Comparison of ENCODE assay signal across 9 cellular contexts in the genomic region with DNA sequence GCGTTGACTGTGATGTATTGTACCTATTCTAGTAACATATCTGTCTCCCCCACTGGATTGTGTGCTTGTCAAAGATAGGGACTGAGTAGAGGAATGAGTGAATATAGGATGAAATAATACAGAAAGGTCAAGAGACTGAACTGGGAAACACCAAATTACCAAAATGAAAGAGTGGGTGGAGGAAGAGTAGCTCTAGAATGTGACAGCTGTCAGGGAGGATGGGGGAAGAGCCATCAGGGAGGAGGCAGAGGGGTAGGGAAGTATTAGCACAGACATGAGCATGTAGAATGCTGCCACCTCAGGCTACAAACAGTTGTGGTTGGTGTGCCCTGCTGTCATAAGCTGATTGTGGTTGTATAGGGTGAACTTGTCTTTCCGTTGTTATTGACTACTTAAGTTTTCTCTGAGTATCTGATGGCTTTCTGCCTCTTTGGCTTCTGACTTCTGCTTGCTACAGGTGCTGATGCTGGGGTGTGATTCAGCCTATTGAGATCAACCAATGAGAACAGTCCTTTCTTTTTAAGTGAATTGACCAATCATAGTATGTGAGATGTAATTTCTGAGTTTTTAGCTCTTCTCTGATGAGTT. TPM values are rescaled to one million over a fixed set of nuclear protein-coding genes. Genes with fewer than 3 reads are reported as not detected.
A peak's percentile ranks its signal among the peaks of the same experiment; 100 is the strongest.
DNase-seq lines count a peak whose midpoint lies in the region; ATAC-seq and TF ChIP-seq lines count a peak whose summit lies in the region.
"Had no signal": no experiment of that assay in that cellular context is flagged by ENCODE, and none has a peak within 500 bp of the region (broad histone marks: within the 10 kb centered on the region; RNA-seq: fewer than 3 reads in every experiment).

No MANE protein-coding gene starts in this region.

- TF ChIP-seq POLR2A in transverse colon (IDR thresholded peaks at IDR 0.05): no peak

- H3K4me3 ChIP-seq in OCI-LY1 (ENCODE audit: low read depth, low read length, poor library complexity, severe bottlenecking) (no peak overlapping the region), transverse colon (no peak overlapping the region)
- H3K4me3 ChIP-seq: SJCRH30 had no signal

- no peaks in the 10 kb centered on the region for H3K9me3 Mint-ChIP-seq in activated T-cell treated with anti-CD3 and anti-CD28 coated beads, Interleukin-2, amount 50 U/mL, for 72 hours
- H3K9me3 Mint-ChIP-seq in natural killer cell: no peaks in the 10 kb centered on the region

- H3K27ac ChIP-seq in OCI-LY1 (ENCODE audit: low read depth, low read length, poor library complexity, severe bottlenecking) (no peak overlapping the region), transverse colon (no peak overlapping the region)
- H3K27ac ChIP-seq: SJCRH30 had no signal

- no peak overlapping the region for H2AFZ ChIP-seq in OCI-LY1 (ENCODE audit: low read length)

- no peak overlapping the region; the same call in 1 of the 2 replicates for H3K9ac ChIP-seq in OCI-LY1 (ENCODE audit: low read length)

- TF ChIP-seq CTCF in OCI-LY1 (IDR thresholded peaks at IDR 0.05; ENCODE audit: low read length) (no peak), natural killer cell (IDR thresholded peaks at IDR 0.05) (no peak), transverse colon (IDR thresholded peaks at IDR 0.05) (no peak)

- in situ Hi-C loops in transverse colon (cut with MboI; ENCODE audit: low pct_ligation_motif_present in 1 of 4, low pct_unique_long_range_greater_than_20kb in 1 of 4, low sequenced_read_pairs in 3 of 4): loop anchor here in 1 of 4 donors (25.0 kb wide), 1 partner anchor 197 kb away; a partner anchor contains a TSS

- peak overlapping the region; percentile 25 for H3K27ac Mint-ChIP-seq in activated T-cell treated with anti-CD3 and anti-CD28 coated beads, Interleukin-2, amount 50 U/mL, for 72 hours
- H3K27ac Mint-ChIP-seq in natural killer cell: peak overlapping the region in 1 of 2 donors; percentile 92

- ATAC-seq in GM18520 (IDR thresholded peaks at IDR 0.05; ENCODE audit: unreplicated experiment) (peak; percentile 31), HG02852 (IDR thresholded peaks at IDR 0.05; ENCODE audit: unreplicated experiment) (peak; percentile 50), natural killer cell (peak; percentile 73 to 88 (median 79))
- ATAC-seq in activated T-cell treated with anti-CD3 and anti-CD28 coated beads, Interleukin-2, amount 50 U/mL, for 72 hours (replicated peaks in 1 of 2): peak; percentile 83

- TF ChIP-seq EP300 in transverse colon (IDR thresholded peaks at IDR 0.05; ENCODE audit: low read depth): no peak

- no peaks in the 10 kb centered on the region for H3K36me3 ChIP-seq in OCI-LY1 (ENCODE audit: insufficient read depth, low read length)
- no peaks in the 10 kb centered on the region for H3K36me3 ChIP-seq in transverse colon
- H3K36me3 ChIP-seq: SJCRH30 had no signal

- no peaks in the 10 kb centered on the region for H3K27me3 Mint-ChIP-seq in activated T-cell treated with anti-CD3 and anti-CD28 coated beads, Interleukin-2, amount 50 U/mL, for 72 hours (ENCODE audit: low read depth)
- H3K27me3 Mint-ChIP-seq in natural killer cell (ENCODE audit: low read depth in 2 of 2): no peaks in the 10 kb centered on the region

- H3K4me1 Mint-ChIP-seq in activated T-cell treated with anti-CD3 and anti-CD28 coated beads, Interleukin-2, amount 50 U/mL, for 72 hours (ENCODE audit: low read depth): peaks cover 53% of the 10 kb centered on the region
- H3K4me1 Mint-ChIP-seq in natural killer cell: peaks cover 36 to 50% of the 10 kb centered on the region in 2 donors

- H3K9me3 ChIP-seq in OCI-LY1 (ENCODE audit: low read length) (no peaks in the 10 kb centered on the region), transverse colon (no peaks in the 10 kb centered on the region)
- H3K9me3 ChIP-seq: SJCRH30 had no signal

- H3K27me3 ChIP-seq in OCI-LY1 (ENCODE audit: insufficient read depth, low read length): no peaks in the 10 kb centered on the region
- H3K27me3 ChIP-seq in transverse colon: no peaks in the 10 kb centered on the region
- H3K27me3 ChIP-seq: SJCRH30 had no signal

- WGBS in transverse colon (ENCODE audit: low coverage in 1 of 2), 2 donors: 51 to 61% methylated on average over 2 of the region's 2 CpGs

- peak overlapping the region; percentile 12; the same call in 1 of the 2 replicates for H3K4me2 ChIP-seq in OCI-LY1 (ENCODE audit: low read length)

- DNase-seq in activated T-cell treated with anti-CD3 and anti-CD28 coated beads, Interleukin-2, amount 50 U/mL, for 72 hours: peak; percentile 62 to 70
- DNase-seq in natural killer cell (peak; percentile 61), 8988T (no peak), transverse colon (no peak), NCI-H187 treated with DMSO at 0.1 percent for 48 hours (lab: John Stamatoyannopoulos, UW) (no peak)

- H3F3A ChIP-seq in OCI-LY1 (ENCODE audit: insufficient read depth, low read length): no peaks in the 10 kb centered on the region

- H3K4me1 ChIP-seq in OCI-LY1 (ENCODE audit: insufficient read depth, low read length, severe bottlenecking) (peaks cover 38% of the 10 kb centered on the region), transverse colon (peaks cover 15 to 49% (median 34%) of the 10 kb centered on the region in 4 donors)
- H3K4me1 ChIP-seq: SJCRH30 had no signal

- peaks cover 44% of the 10 kb centered on the region for H3K79me2 ChIP-seq in OCI-LY1 (ENCODE audit: insufficient read depth, low read length)

- peaks cover 0 to 4% of the 10 kb centered on the region in 2 donors for H3K36me3 Mint-ChIP-seq in activated T-cell treated with anti-CD3 and anti-CD28 coated beads, Interleukin-2, amount 50 U/mL, for 72 hours (ENCODE audit: insufficient read depth in 2 of 2)
- peaks cover 10% of the 10 kb centered on the region for H3K36me3 Mint-ChIP-seq in natural killer cell

- no peaks in the 10 kb centered on the region for H4K20me1 ChIP-seq in OCI-LY1 (ENCODE audit: insufficient read depth, low read length)

- H3K4me3 Mint-ChIP-seq in activated T-cell treated with anti-CD3 and anti-CD28 coated beads, Interleukin-2, amount 50 U/mL, for 72 hours: peak overlapping the region; percentile 55 to 75
- peak overlapping the region; percentile 72 for H3K4me3 Mint-ChIP-seq in natural killer cell

- intact Hi-C loops in natural killer cell (cut with micrococcal nuclease) (loop anchor here (1.0 to 5.0 kb wide), 5 partner anchors 8 to 195 kb away; a partner anchor contains a TSS), transverse colon (cut with DNase I; ENCODE audit: low total_unique reads) (no loop called here)

- H3K9me2 ChIP-seq in OCI-LY1 (ENCODE audit: low read depth, low read length): no peaks in the 10 kb centered on the region

RNA-seq across cellular contexts. Expression of a gene that starts 5.6 kb away (rescaled TPM):
- 10 to 100 TPM; 93.7 to 99.1 TPM for total RNA-seq in activated T-cell treated with anti-CD3 and anti-CD28 coated beads, Interleukin-2, amount 50 U/mL, for 72 hours
- 100 to 1,000 TPM; 125 to 158 (median 146) TPM for total RNA-seq in natural killer cell
- total RNA-seq in transverse colon: 10 to 100 TPM; 20.9 to 45.6 (median 33.7) TPM

Comparison
In these comparisons a context has a peak if more than half of its experiments do, and no peak if none do; other contexts are left out.
1. ATAC-seq: peak in every context shown above with its lines; median percentile 83 in activated T-cell treated with anti-CD3 and anti-CD28 coated beads, Interleukin-2, amount 50 U/mL, for 72 hours; 79 in natural killer cell; 50 in HG02852; 31 in GM18520.
2. DNase-seq: peak in activated T-cell treated with anti-CD3 and anti-CD28 coated beads, Interleukin-2, amount 50 U/mL, for 72 hours (2 of 2) and natural killer cell (single experiment); none in 8988T (single experiment), transverse colon (single experiment) and NCI-H187 treated with DMSO at 0.1 percent for 48 hours (single experiment).